In the genomic region with DNA sequence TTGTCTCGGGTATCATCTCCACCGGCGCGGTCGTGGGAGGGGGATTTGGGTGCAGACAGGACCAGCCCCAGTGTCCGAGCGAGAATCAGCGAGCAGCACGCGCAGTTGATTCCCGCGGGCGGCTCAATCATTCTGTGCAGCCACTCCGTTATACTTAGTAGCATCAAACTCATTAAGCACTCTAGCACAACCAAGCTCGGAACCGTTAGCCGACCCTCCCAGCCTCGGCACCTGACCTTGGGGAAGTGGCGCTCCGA, we compare ENCODE assay signal across 1 cellular context.
A peak's percentile ranks its signal among the peaks of the same experiment; 100 is the strongest.
TF ChIP-seq lines count a peak whose summit lies in the region.

No MANE protein-coding gene starts in this region.

TF ChIP-seq in HepG2, 621 proteins besides CTCF, POLR2A, EP300 and RAD21 (continued from another document and continues in another):
- TF ChIP-seq, protein P1, sequence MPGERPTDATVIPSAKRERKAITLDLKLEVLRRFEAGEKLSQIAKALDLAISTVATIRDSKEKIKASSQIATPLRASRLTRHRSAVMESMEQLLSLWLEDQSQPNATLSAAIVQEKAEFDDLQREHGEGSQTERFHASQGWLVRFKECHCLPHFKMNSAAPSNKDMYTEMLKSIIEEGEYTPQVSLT (CRISPR knock-in tag; IDR thresholded peaks at IDR 0.05; ENCODE audit: borderline replicate concordance, low read depth): no peak
- TF ChIP-seq, protein P2, sequence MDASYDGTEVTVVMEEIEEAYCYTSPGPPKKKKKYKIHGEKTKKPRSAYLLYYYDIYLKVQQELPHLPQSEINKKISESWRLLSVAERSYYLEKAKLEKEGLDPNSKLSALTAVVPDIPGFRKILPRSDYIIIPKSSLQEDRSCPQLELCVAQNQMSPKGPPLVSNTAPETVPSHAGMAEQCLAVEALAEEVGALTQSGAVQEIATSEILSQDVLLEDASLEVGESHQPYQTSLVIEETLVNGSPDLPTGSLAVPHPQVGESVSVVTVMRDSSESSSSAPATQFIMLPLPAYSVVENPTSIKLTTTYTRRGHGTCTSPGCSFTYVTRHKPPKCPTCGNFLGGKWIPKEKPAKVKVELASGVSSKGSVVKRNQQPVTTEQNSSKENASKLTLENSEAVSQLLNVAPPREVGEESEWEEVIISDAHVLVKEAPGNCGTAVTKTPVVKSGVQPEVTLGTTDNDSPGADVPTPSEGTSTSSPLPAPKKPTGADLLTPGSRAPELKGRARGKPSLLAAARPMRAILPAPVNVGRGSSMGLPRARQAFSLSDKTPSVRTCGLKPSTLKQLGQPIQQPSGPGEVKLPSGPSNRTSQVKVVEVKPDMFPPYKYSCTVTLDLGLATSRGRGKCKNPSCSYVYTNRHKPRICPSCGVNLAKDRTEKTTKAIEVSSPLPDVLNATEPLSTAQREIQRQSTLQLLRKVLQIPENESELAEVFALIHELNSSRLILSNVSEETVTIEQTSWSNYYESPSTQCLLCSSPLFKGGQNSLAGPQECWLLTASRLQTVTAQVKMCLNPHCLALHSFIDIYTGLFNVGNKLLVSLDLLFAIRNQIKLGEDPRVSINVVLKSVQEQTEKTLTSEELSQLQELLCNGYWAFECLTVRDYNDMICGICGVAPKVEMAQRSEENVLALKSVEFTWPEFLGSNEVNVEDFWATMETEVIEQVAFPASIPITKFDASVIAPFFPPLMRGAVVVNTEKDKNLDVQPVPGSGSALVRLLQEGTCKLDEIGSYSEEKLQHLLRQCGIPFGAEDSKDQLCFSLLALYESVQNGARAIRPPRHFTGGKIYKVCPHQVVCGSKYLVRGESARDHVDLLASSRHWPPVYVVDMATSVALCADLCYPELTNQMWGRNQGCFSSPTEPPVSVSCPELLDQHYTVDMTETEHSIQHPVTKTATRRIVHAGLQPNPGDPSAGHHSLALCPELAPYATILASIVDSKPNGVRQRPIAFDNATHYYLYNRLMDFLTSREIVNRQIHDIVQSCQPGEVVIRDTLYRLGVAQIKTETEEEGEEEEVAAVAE (CRISPR knock-in tag; IDR thresholded peaks at IDR 0.05; ENCODE audit: borderline replicate concordance): no peak
- TF ChIP-seq KMT2A (CRISPR knock-in tag; IDR thresholded peaks at IDR 0.05) (no peak), ZNF713 (CRISPR knock-in tag; IDR thresholded peaks at IDR 0.05) (no peak), SRSF1 (optimal IDR thresholded peaks at IDR 0.05; ENCODE audit: low read depth, low read length) (no peak), CBX1 (IDR thresholded peaks at IDR 0.05; ENCODE audit: low read depth) (no peak), ZNF615 (CRISPR knock-in tag; IDR thresholded peaks at IDR 0.05; ENCODE audit: borderline replicate concordance) (no peak), NFE2 (CRISPR knock-in tag; IDR thresholded peaks at IDR 0.05) (no peak), CBX2 (IDR thresholded peaks at IDR 0.05; ENCODE audit: low read depth, low read length) (no peak), CBX2 (CRISPR knock-in tag; IDR thresholded peaks at IDR 0.05; ENCODE audit: low read depth) (no peak), SSRP1 (CRISPR knock-in tag; IDR thresholded peaks at IDR 0.05) (no peak), HES4 (CRISPR knock-in tag; IDR thresholded peaks at IDR 0.05; ENCODE audit: borderline replicate concordance) (no peak), ZNF446 (CRISPR knock-in tag; IDR thresholded peaks at IDR 0.05) (no peak), ATF7-NPFF (CRISPR knock-in tag; IDR thresholded peaks at IDR 0.05; ENCODE audit: low read depth) (0 out of 2 replicates have a peak, but pooled peaks have one; percentile 24), XRCC5 (optimal IDR thresholded peaks at IDR 0.05; ENCODE audit: low read length) (no peak), NFKB2 (CRISPR knock-in tag; IDR thresholded peaks at IDR 0.05; ENCODE audit: borderline replicate concordance) (no peak), GATA4 (IDR thresholded peaks at IDR 0.05; ENCODE audit: borderline replicate concordance, low read depth) (no peak)
- TF ChIP-seq, protein P3, sequence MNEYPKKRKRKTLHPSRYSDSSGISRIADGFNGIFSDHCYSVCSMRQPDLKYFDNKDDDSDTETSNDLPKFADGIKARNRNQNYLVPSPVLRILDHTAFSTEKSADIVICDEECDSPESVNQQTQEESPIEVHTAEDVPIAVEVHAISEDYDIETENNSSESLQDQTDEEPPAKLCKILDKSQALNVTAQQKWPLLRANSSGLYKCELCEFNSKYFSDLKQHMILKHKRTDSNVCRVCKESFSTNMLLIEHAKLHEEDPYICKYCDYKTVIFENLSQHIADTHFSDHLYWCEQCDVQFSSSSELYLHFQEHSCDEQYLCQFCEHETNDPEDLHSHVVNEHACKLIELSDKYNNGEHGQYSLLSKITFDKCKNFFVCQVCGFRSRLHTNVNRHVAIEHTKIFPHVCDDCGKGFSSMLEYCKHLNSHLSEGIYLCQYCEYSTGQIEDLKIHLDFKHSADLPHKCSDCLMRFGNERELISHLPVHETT (CRISPR knock-in tag; conservative IDR thresholded peaks at IDR 0.05): no peak
- TF ChIP-seq, protein P4, sequence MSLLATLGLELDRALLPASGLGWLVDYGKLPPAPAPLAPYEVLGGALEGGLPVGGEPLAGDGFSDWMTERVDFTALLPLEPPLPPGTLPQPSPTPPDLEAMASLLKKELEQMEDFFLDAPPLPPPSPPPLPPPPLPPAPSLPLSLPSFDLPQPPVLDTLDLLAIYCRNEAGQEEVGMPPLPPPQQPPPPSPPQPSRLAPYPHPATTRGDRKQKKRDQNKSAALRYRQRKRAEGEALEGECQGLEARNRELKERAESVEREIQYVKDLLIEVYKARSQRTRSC (CRISPR knock-in tag; IDR thresholded peaks at IDR 0.05; ENCODE audit: low read depth): 0 out of 2 replicates have a peak, but pooled peaks have one; percentile 67
- TF ChIP-seq, protein P5, sequence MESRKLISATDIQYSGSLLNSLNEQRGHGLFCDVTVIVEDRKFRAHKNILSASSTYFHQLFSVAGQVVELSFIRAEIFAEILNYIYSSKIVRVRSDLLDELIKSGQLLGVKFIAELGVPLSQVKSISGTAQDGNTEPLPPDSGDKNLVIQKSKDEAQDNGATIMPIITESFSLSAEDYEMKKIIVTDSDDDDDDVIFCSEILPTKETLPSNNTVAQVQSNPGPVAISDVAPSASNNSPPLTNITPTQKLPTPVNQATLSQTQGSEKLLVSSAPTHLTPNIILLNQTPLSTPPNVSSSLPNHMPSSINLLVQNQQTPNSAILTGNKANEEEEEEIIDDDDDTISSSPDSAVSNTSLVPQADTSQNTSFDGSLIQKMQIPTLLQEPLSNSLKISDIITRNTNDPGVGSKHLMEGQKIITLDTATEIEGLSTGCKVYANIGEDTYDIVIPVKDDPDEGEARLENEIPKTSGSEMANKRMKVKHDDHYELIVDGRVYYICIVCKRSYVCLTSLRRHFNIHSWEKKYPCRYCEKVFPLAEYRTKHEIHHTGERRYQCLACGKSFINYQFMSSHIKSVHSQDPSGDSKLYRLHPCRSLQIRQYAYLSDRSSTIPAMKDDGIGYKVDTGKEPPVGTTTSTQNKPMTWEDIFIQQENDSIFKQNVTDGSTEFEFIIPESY (CRISPR knock-in tag; IDR thresholded peaks at IDR 0.05): no peak
- TF ChIP-seq, protein P6, sequence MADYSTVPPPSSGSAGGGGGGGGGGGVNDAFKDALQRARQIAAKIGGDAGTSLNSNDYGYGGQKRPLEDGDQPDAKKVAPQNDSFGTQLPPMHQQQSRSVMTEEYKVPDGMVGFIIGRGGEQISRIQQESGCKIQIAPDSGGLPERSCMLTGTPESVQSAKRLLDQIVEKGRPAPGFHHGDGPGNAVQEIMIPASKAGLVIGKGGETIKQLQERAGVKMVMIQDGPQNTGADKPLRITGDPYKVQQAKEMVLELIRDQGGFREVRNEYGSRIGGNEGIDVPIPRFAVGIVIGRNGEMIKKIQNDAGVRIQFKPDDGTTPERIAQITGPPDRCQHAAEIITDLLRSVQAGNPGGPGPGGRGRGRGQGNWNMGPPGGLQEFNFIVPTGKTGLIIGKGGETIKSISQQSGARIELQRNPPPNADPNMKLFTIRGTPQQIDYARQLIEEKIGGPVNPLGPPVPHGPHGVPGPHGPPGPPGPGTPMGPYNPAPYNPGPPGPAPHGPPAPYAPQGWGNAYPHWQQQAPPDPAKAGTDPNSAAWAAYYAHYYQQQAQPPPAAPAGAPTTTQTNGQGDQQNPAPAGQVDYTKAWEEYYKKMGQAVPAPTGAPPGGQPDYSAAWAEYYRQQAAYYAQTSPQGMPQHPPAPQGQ (CRISPR knock-in tag; IDR thresholded peaks at IDR 0.05; ENCODE audit: borderline replicate concordance): 0 out of 2 replicates have a peak, but pooled peaks have one; percentile 68
- TF ChIP-seq, protein P7, sequence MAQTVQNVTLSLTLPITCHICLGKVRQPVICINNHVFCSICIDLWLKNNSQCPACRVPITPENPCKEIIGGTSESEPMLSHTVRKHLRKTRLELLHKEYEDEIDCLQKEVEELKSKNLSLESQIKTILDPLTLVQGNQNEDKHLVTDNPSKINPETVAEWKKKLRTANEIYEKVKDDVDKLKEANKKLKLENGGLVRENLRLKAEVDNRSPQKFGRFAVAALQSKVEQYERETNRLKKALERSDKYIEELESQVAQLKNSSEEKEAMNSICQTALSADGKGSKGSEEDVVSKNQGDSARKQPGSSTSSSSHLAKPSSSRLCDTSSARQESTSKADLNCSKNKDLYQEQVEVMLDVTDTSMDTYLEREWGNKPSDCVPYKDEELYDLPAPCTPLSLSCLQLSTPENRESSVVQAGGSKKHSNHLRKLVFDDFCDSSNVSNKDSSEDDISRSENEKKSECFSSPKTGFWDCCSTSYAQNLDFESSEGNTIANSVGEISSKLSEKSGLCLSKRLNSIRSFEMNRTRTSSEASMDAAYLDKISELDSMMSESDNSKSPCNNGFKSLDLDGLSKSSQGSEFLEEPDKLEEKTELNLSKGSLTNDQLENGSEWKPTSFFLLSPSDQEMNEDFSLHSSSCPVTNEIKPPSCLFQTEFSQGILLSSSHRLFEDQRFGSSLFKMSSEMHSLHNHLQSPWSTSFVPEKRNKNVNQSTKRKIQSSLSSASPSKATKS (CRISPR knock-in tag; IDR thresholded peaks at IDR 0.05): no peak
- TF ChIP-seq, protein P8, sequence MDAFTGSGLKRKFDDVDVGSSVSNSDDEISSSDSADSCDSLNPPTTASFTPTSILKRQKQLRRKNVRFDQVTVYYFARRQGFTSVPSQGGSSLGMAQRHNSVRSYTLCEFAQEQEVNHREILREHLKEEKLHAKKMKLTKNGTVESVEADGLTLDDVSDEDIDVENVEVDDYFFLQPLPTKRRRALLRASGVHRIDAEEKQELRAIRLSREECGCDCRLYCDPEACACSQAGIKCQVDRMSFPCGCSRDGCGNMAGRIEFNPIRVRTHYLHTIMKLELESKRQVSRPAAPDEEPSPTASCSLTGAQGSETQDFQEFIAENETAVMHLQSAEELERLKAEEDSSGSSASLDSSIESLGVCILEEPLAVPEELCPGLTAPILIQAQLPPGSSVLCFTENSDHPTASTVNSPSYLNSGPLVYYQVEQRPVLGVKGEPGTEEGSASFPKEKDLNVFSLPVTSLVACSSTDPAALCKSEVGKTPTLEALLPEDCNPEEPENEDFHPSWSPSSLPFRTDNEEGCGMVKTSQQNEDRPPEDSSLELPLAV (CRISPR knock-in tag; conservative IDR thresholded peaks at IDR 0.05; ENCODE audit: low read depth): no peak
- TF ChIP-seq, protein P9, sequence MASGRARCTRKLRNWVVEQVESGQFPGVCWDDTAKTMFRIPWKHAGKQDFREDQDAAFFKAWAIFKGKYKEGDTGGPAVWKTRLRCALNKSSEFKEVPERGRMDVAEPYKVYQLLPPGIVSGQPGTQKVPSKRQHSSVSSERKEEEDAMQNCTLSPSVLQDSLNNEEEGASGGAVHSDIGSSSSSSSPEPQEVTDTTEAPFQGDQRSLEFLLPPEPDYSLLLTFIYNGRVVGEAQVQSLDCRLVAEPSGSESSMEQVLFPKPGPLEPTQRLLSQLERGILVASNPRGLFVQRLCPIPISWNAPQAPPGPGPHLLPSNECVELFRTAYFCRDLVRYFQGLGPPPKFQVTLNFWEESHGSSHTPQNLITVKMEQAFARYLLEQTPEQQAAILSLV (CRISPR knock-in tag; IDR thresholded peaks at IDR 0.05; ENCODE audit: borderline replicate concordance): no peak
- TF ChIP-seq, protein P10, sequence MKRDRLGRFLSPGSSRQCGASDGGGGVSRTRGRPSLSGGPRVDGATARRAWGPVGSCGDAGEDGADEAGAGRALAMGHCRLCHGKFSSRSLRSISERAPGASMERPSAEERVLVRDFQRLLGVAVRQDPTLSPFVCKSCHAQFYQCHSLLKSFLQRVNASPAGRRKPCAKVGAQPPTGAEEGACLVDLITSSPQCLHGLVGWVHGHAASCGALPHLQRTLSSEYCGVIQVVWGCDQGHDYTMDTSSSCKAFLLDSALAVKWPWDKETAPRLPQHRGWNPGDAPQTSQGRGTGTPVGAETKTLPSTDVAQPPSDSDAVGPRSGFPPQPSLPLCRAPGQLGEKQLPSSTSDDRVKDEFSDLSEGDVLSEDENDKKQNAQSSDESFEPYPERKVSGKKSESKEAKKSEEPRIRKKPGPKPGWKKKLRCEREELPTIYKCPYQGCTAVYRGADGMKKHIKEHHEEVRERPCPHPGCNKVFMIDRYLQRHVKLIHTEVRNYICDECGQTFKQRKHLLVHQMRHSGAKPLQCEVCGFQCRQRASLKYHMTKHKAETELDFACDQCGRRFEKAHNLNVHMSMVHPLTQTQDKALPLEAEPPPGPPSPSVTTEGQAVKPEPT (CRISPR knock-in tag; IDR thresholded peaks at IDR 0.05; ENCODE audit: low read depth): no peak
- TF ChIP-seq, protein P11, sequence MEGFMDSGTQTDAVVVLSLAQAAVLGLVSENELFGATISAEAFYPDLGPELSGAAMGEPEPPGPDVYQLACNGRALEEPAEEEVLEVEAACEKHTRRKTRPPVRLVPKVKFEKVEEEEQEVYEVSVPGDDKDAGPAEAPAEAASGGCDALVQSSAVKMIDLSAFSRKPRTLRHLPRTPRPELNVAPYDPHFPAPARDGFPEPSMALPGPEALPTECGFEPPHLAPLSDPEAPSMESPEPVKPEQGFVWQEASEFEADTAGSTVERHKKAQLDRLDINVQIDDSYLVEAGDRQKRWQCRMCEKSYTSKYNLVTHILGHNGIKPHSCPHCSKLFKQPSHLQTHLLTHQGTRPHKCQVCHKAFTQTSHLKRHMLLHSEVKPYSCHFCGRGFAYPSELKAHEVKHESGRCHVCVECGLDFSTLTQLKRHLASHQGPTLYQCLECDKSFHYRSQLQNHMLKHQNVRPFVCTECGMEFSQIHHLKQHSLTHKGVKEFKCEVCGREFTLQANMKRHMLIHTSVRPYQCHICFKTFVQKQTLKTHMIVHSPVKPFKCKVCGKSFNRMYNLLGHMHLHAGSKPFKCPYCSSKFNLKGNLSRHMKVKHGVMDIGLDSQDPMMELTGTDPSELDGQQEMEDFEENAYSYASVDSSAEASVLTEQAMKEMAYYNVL (CRISPR knock-in tag; IDR thresholded peaks at IDR 0.05; ENCODE audit: borderline replicate concordance): 0 out of 2 replicates have a peak, but pooled peaks have one; percentile 24
